Comparison of ENCODE assay signal across 25 cellular contexts in the genomic region with DNA sequence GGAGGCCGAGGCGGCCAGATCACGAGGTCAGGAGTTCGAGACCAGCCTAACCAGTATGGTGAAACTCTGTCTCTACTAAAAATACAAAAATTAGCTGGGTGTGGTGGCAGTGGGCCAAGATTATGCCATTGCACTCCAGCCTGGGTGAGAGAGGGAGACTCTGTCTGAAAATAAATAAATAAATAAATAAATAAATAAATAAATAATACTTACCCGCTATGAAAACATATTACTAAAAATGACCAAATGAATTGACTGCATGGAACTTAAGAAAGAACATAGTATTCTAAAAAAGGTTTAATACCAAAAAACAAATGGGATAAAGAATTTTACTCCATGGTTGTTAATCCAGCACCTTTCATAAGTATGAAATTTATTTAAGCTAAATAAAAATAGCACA.
"Had no signal": no experiment of that assay in that cellular context is flagged by ENCODE, and none has a peak within 500 bp of the region (broad histone marks: within the 10 kb centered on the region; RNA-seq: fewer than 3 reads in every experiment).

No MANE protein-coding gene starts in this region.

- ATAC-seq: K562, PC-3, Right ventricle myocardium inferior had no signal

- H3K9ac ChIP-seq: KMS-11 had no signal

- FAIRE-seq: HTR-8/SVneo, K562 had no signal

- H3K36me3 ChIP-seq: MG63, Peyer's patch, SJSA1 had no signal

- H3K9me3 ChIP-seq: MG63, Peyer's patch, SJSA1 had no signal

- H3K4me1 ChIP-seq: Peyer's patch, SJSA1 had no signal

- H3K27me3 ChIP-seq: MG63, Peyer's patch, SJSA1 had no signal

- DNase-seq: MG63, NCI-H1092, NCI-H1105 treated with DMSO at 0.1 percent for 48 hours, NCI-H1417 treated with DMSO at 0.1 percent for 48 hours, NCI-H146, NCI-H187, NCI-H2029, NCI-H2081 treated with DMSO at 0.1 percent for 48 hours, NCI-H2171, NCI-H226, NCI-H446, NCI-H510A, NCI-H524 treated with DMSO at 0.1 percent for 48 hours, NCI-H69, NCI-H774, PC-3, Peyer's patch, SHP77 treated with DMSO at 0.1 percent for 48 hours had no signal

- H3K4me3 ChIP-seq: K562, MG63, Peyer's patch, SJSA1, SK-N-MC had no signal

- H3K27ac ChIP-seq: HL-60, Peyer's patch, SJSA1, SK-N-MC had no signal
